17 cellular contexts compared by ENCODE assay signal in genomic region chr20:43923322-43923721, GRCh38. TPM values are rescaled to one million over a fixed set of nuclear protein-coding genes. Genes with fewer than 3 reads are reported as not detected.
DNase-seq lines count a peak whose midpoint lies in the region; ATAC-seq, FAIRE-seq and TF ChIP-seq lines count a peak whose summit lies in the region.
"Had no signal": no experiment of that assay in that cellular context is flagged by ENCODE, and none has a peak within 500 bp of the region (broad histone marks: within the 10 kb centered on the region; RNA-seq: fewer than 3 reads in every experiment).

No MANE protein-coding gene starts in this region.

- SMC1A ChIA-PET in GM12878 (lab: Charles Lee; ENCODE audit: uncharacterized antibody, unreplicated experiment), result interaction anchor here (1.3 to 4.6 kb wide), 7 partner anchors 16 to 173 kb away, joined by 4 to 110 read pairs (median 8); no protein-coding TSS in a partner anchor

- H3K9me2 ChIP-seq in MM.1S (replicated peaks; ENCODE audit: insufficient read depth, low read length), result no peaks in the 10 kb centered on the region

- H3K79me2 ChIP-seq in MM.1S (ENCODE audit: low read length), result peaks cover 98% of the 10 kb centered on the region
- no peaks in the 10 kb centered on the region for H3K79me2 ChIP-seq in GM12878 (ENCODE audit: control insufficient read depth, insufficient read depth, low read length)

- H3K4me1 Mint-ChIP-seq in activated T-cell treated with anti-CD3 and anti-CD28 coated beads, Interleukin-2, amount 50 U/mL, for 24 hours (ENCODE audit: low read depth), result peaks cover 51% of the 10 kb centered on the region

- H3K36me3 ChIP-seq in MM.1S (replicated peaks; ENCODE audit: insufficient read depth, low read length) (0 out of 2 replicates have a peak, but pooled peaks cover 2% of the 10 kb centered on the region), GM12878 (ENCODE audit: control insufficient read depth in 2 of 2, insufficient read depth in 2 of 2, low read length in 1 of 2) (no peaks in the 10 kb centered on the region), BE2C (no peaks in the 10 kb centered on the region)
- H3K36me3 ChIP-seq: SJCRH30 had no signal

- in situ Hi-C loops in GM12878 (cut with MboI), result no loop called here

- no peak overlapping the region for H3K4me3 Mint-ChIP-seq in activated T-cell treated with anti-CD3 and anti-CD28 coated beads, Interleukin-2, amount 50 U/mL, for 24 hours

- H3K27ac ChIP-seq in MM.1S (ENCODE audit: low read length) (no peak overlapping the region), GM12878 (ENCODE audit: control insufficient read depth, insufficient read depth) (no peak overlapping the region)
- H3K27ac ChIP-seq: A549, SJCRH30 had no signal

- no peak for TF ChIP-seq RAD21 in GM12878 (IDR thresholded peaks at IDR 0.05; ENCODE audit: insufficient read depth, low read depth, low read length)

- WGBS in GM12878 (ENCODE audit: insufficient coverage, insufficient replicate concordance, low lambda C conversion rate, missing lambda C conversion rate), result 54% methylated on average over 3 of the region's 3 CpGs

- H3K9ac ChIP-seq in MM.1S (ENCODE audit: low read length), result no peak overlapping the region
- no peak overlapping the region for H3K9ac ChIP-seq in GM12878 (ENCODE audit: control insufficient read depth, insufficient read depth, low read length)

- intact Hi-C loops in GM12878 (cut with micrococcal nuclease; ENCODE audit: unreplicated experiment), result loop anchor here (5.0 kb wide), 1 partner anchor 79 kb away; no protein-coding TSS in a partner anchor

- H3K27ac Mint-ChIP-seq in activated T-cell treated with anti-CD3 and anti-CD28 coated beads, Interleukin-2, amount 50 U/mL, for 24 hours, result no peak overlapping the region

- H3K9me3 ChIP-seq in MM.1S (replicated peaks; ENCODE audit: insufficient read depth, low read length), result no peaks in the 10 kb centered on the region
- no peaks in the 10 kb centered on the region for H3K9me3 ChIP-seq in GM12878 (replicated peaks; ENCODE audit: control insufficient read depth, insufficient read depth, low read length)
- no peaks in the 10 kb centered on the region for H3K9me3 ChIP-seq in BE2C
- H3K9me3 ChIP-seq: A549, SJCRH30 had no signal

- no peaks in the 10 kb centered on the region for H4K20me1 ChIP-seq in MM.1S (ENCODE audit: insufficient read depth, low read length)
- H4K20me1 ChIP-seq in GM12878 (ENCODE audit: control insufficient read depth, insufficient read depth), result no peaks in the 10 kb centered on the region; the same call in 1 of the 2 replicates

- no peaks in the 10 kb centered on the region for H3K9me3 Mint-ChIP-seq in activated T-cell treated with anti-CD3 and anti-CD28 coated beads, Interleukin-2, amount 50 U/mL, for 24 hours

- POLR2A ChIA-PET in GM12878 (lab: Charles Lee), result interaction anchor here (1.2 kb wide), 1 partner anchor 13 kb away, joined by 6 read pairs; no protein-coding TSS in a partner anchor

- peaks cover 47% of the 10 kb centered on the region for H3K4me1 ChIP-seq in MM.1S (ENCODE audit: low read length)
- H3K4me1 ChIP-seq in GM12878 (ENCODE audit: control insufficient read depth, insufficient read depth, low read length), result peaks cover 36% of the 10 kb centered on the region
- H3K4me1 ChIP-seq in BE2C, result 0 out of 2 replicates have a peak, but pooled peaks cover 2% of the 10 kb centered on the region

- H3K27me3 ChIP-seq in MM.1S (replicated peaks; ENCODE audit: insufficient read depth, low read length) (no peaks in the 10 kb centered on the region), GM12878 (replicated peaks in 1 of 2; ENCODE audit: control insufficient read depth in 2 of 2, insufficient read depth in 2 of 2, low read length in 1 of 2) (no peaks in the 10 kb centered on the region), BE2C (no peaks in the 10 kb centered on the region)
- H3K27me3 ChIP-seq: SJCRH30 had no signal

- H3K4me2 ChIP-seq in MM.1S (ENCODE audit: low read depth, low read length) (peak overlapping the region; percentile 38; the same call in 1 of the 2 replicates), GM12878 (ENCODE audit: control insufficient read depth, insufficient read depth) (no peak overlapping the region)
- H3K4me2 ChIP-seq: A549 had no signal

- CTCF ChIA-PET in GM12878 (lab: Yijun Ruan, JAX), result interaction anchor here (0.9 to 4.4 kb wide), 4 partner anchors 16 to 173 kb away, joined by 3 to 69 read pairs (median 4); no protein-coding TSS in a partner anchor

- TF ChIP-seq POLR2A in GM12891 (IDR thresholded peaks at IDR 0.05; ENCODE audit: low read depth, low read length) (no peak), GM12878 (IDR thresholded peaks at IDR 0.05; ENCODE audit: low read depth, low read length) (no peak)

- peaks cover 6% of the 10 kb centered on the region; the same call in 1 of the 2 replicates for H3F3A ChIP-seq in MM.1S (ENCODE audit: insufficient read depth, low read length)

- no peaks in the 10 kb centered on the region for H3K36me3 Mint-ChIP-seq in activated T-cell treated with anti-CD3 and anti-CD28 coated beads, Interleukin-2, amount 50 U/mL, for 24 hours (ENCODE audit: low read depth)

- H3K4me3 ChIP-seq in MM.1S (ENCODE audit: low read length), result no peak overlapping the region
- H3K4me3 ChIP-seq in GM12878, result no peak overlapping the region
- H3K4me3 ChIP-seq in BE2C (ENCODE audit: low read depth, low read length), result no peak overlapping the region
- H3K4me3 ChIP-seq: A549, SJCRH30 had no signal

- TF ChIP-seq CTCF in MM.1S (IDR thresholded peaks at IDR 0.05; ENCODE audit: low read length), result no peak
- no peak for TF ChIP-seq CTCF in GM12878 (IDR thresholded peaks at IDR 0.05 in 2 of 3, conservative IDR thresholded peaks at IDR 0.05 in 1 of 3; ENCODE audit: control insufficient read depth in 2 of 3, extremely low read depth in 1 of 3, insufficient read depth in 1 of 3, low read depth in 3 of 3, low read length in 3 of 3)
- TF ChIP-seq CTCF in BE2C (IDR thresholded peaks at IDR 0.05; ENCODE audit: low read depth, low read length), result no peak

- peak; percentile 37 for DNase-seq in activated T-cell treated with anti-CD3 and anti-CD28 coated beads, Interleukin-2, amount 50 U/mL, for 24 hours
- DNase-seq in activated T-cell treated with anti-CD3 and anti-CD28 coated beads, Interleukin-2, amount 50 U/mL, for 1 hour, result no peak
- DNase-seq in GM12891 (ENCODE audit: insufficient read length, low spot score) (no peak), MM.1S (no peak), GM12878 (ENCODE audit: low read depth, low spot score) (no peak), BE2C (no peak)
- no peak for DNase-seq in effector CD8-positive, alpha-beta T cell (lab: John Stamatoyannopoulos, UW)
- DNase-seq: DMS79 treated with DMSO at 0.1 percent for 48 hours, Kasumi-1, NCI-H1930, NCI-H2171 treated with DMSO at 0.1 percent for 48 hours, NCI-H82, SJCRH30 had no signal

- peak; percentile 92 for FAIRE-seq in GM12891 (lab: Jason Lieb, UNC)
- FAIRE-seq in GM12878 (lab: Jason Lieb, UNC), result no peak
- FAIRE-seq: A549, G401.6, H1 had no signal

- ATAC-seq in GM12878 (0 out of 3 replicates have a peak, but pooled peaks have one; percentile 2), HG03520 (IDR thresholded peaks at IDR 0.05; ENCODE audit: unreplicated experiment) (no peak)
- ATAC-seq: A549 had no signal

- BruUV-seq in GM12878 (replicated peaks; lab: Mats Ljungman, UMichigan), result no TSS peak

- H3K27me3 Mint-ChIP-seq in activated T-cell treated with anti-CD3 and anti-CD28 coated beads, Interleukin-2, amount 50 U/mL, for 24 hours, result peaks cover 66% of the 10 kb centered on the region

- H2AFZ ChIP-seq in MM.1S (ENCODE audit: low read length) (no peak overlapping the region), GM12878 (ENCODE audit: control insufficient read depth, low read depth, low read length) (no peak overlapping the region)

- RAD21 ChIA-PET in GM12878 (lab: Charles Lee; ENCODE audit: unreplicated experiment), result interaction anchor here (1.8 to 4.3 kb wide), 3 partner anchors 10 to 32 kb away, joined by 4 to 63 read pairs (median 15); no protein-coding TSS in a partner anchor

- no peak for TF ChIP-seq EP300 in GM12878 (IDR thresholded peaks at IDR 0.05; ENCODE audit: borderline replicate concordance in 1 of 2, control insufficient read depth in 1 of 2, low read depth in 2 of 2, low read length in 2 of 2)

TF ChIP-seq in GM12891, 5 proteins besides CTCF, POLR2A, EP300 and RAD21:
- TF ChIP-seq PAX5 (IDR thresholded peaks at IDR 0.05; ENCODE audit: insufficient read depth, low read length, severe bottlenecking) (no peak), POLR2AphosphoS5 (IDR thresholded peaks at IDR 0.05; ENCODE audit: low read depth, low read length) (no peak), POU2F2 (IDR thresholded peaks at IDR 0.05; ENCODE audit: low read depth, low read length) (no peak), SPI1 (IDR thresholded peaks at IDR 0.05; ENCODE audit: low read depth, low read length) (no peak), TAF1 (IDR thresholded peaks at IDR 0.05; ENCODE audit: low read depth, low read length) (no peak)

TF ChIP-seq in GM12878, 131 proteins besides CTCF, POLR2A, EP300 and RAD21 (continues in another document):
- no peak for TF ChIP-seq RFX5 (IDR thresholded peaks at IDR 0.05; ENCODE audit: low read depth, low read length)
- no peak for TF ChIP-seq MXI1 (IDR thresholded peaks at IDR 0.05; ENCODE audit: low read depth, low read length)
- TF ChIP-seq MYB (IDR thresholded peaks at IDR 0.05; ENCODE audit: borderline replicate concordance, low read depth, low read length), result no peak

RNA-seq across cellular contexts. Expression of gene TOX2, which starts 8.7 kb away (rescaled TPM):
- polyA plus RNA-seq in GM12891 (2012; ENCODE audit: low read depth, missing spikeins), result 41.6 TPM
- total RNA-seq in GM12878 (2013; cell fraction: nucleolus; rRNA removed), result 10.6 and 14.4 TPM in 2 replicates
- total RNA-seq in GM12878 (2014; rRNA removed) (8.0 and 8.5 TPM in 2 replicates), GM12878 (2014; rRNA removed; fragmentation: Illumina TruSeq; extraction: Trizol) (3.1 and 3.9 TPM in 2 replicates), GM12878 (2021) (40.5 and 40.6 TPM in 2 replicates)
- polyA plus RNA-seq in GM12878 (2011; ENCODE audit: low read depth), result 4.9 TPM
- polyA plus RNA-seq in GM12878 (2011; rRNA removed) (4.7 and 6.8 TPM in 2 replicates), GM12878 (2014; fragmentation: Illumina TruSeq; extraction: Trizol) (6.5 and 14.9 TPM in 2 replicates), GM12878 (2014; fragmentation: Nextera tagmentation; extraction: Ambion mirVana) (1 to 10 TPM; 2.6 to 6.2 TPM), GM12878 (2014; rRNA removed) (16.5 and 21.9 TPM in 2 replicates), GM12878 (2016; fragmentation: Nextera tagmentation; extraction: Ambion mirVana) (10 to 100 TPM in 1 of 2 experiments, 1 to 10 TPM in 1; 7.3 to 23.8 TPM)
- 9.0 and 15.7 TPM in 2 replicates for polyA plus RNA-seq in GM12878 (2011; cell fraction: cytosol; rRNA removed)
- polyA plus RNA-seq in GM12878 (2011; cell fraction: nucleus; rRNA removed), result 32.9 and 42.5 TPM in 2 replicates
- 11.0 and 15.1 TPM in 2 replicates for polyA plus RNA-seq in GM12878 (2012)
- 4.6 and 11.5 TPM in 2 replicates for polyA minus RNA-seq in GM12878 (2011; rRNA and poly(A)+ RNA removed)
- polyA minus RNA-seq in GM12878 (2011; cell fraction: cytosol; rRNA and poly(A)+ RNA removed), result 18.1 and 22.3 TPM in 2 replicates
- 8.6 and 14.6 TPM in 2 replicates for polyA minus RNA-seq in GM12878 (2011; cell fraction: nucleus; rRNA and poly(A)+ RNA removed)
- 28.3 TPM for polyA plus RNA-seq in BE2C (2012; ENCODE audit: insufficient read depth, insufficient read length, low read depth)
